2 cellular contexts compared by ENCODE assay signal in the genomic region with DNA sequence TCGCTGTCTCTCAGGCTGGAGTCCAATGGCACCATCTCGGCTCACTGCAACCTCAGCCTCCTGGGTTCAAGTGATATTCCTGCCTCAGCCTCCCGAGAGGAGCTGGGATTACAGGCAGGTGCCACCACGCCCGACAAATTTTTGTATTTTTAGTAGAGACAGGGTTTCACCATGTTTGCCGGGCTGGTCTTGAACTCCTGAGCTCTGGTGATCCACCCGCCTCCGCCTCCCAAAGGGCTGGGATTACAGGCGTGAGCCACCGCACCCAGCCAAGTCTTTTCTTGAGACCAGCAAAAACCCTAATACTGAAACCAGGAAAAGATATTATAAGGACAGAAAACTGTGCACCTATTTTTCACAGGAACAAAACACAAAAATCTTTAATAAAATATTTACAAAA. TPM values are rescaled to one million over a fixed set of nuclear protein-coding genes. Genes with fewer than 3 reads are reported as not detected.
"Had no signal": no experiment of that assay in that cellular context is flagged by ENCODE, and none has a peak within 500 bp of the region (broad histone marks: within the 10 kb centered on the region; RNA-seq: fewer than 3 reads in every experiment).

No MANE protein-coding gene starts in this region.

RNA-seq across cellular contexts. Expression of a gene that starts 41.4 kb away (rescaled TPM):
- total RNA-seq: GM23248, HFFc6 had no signal
- polyA plus RNA-seq: GM23248 had no signal
